Comparison of ENCODE assay signal across 26 cellular contexts in genomic region chr14:58904771-58905170, GRCh38.
"Had no signal": no experiment of that assay in that cellular context is flagged by ENCODE, and none has a peak within 500 bp of the region (broad histone marks: within the 10 kb centered on the region; RNA-seq: fewer than 3 reads in every experiment).

No MANE protein-coding gene starts in this region.

- H3K4me3 Mint-ChIP-seq: activated CD8-positive, alpha-beta T cell treated with anti-CD3 and anti-CD28 coated beads, Interleukin-2, amount 10 ng/mL, durations not matched to agents 7 days and 5 days; activated naive CD4-positive, alpha-beta T cell treated with anti-CD3 and anti-CD28 coated beads, Interleukin-2, amount 50 U/mL, for 24 hours; naive thymus-derived CD4-positive, alpha-beta T cell; neural crest cell; stimulated activated naive B cell treated with anti-CD40 and anti-IgM and Interleukin-4, amounts not matched to agents 10 μg/mL and 1 μg/mL and 100 μg/mL, for 72 hours had no signal

- H3K9me3 Mint-ChIP-seq: activated naive CD4-positive, alpha-beta T cell treated with anti-CD3 and anti-CD28 coated beads, Interleukin-2, amount 50 U/mL, for 24 hours had no signal

- H3K27me3 ChIP-seq: ascending aorta, hepatocyte, left lung, sigmoid colon, transverse colon had no signal

- H3K36me3 Mint-ChIP-seq: activated naive CD4-positive, alpha-beta T cell treated with anti-CD3 and anti-CD28 coated beads, Interleukin-2, amount 50 U/mL, for 24 hours; stimulated activated naive B cell treated with anti-CD40 and anti-IgM and Interleukin-4, amounts not matched to agents 10 μg/mL and 1 μg/mL and 100 μg/mL, for 72 hours had no signal

- H3K36me3 ChIP-seq: ascending aorta, left lung, sigmoid colon, transverse colon, WERI-Rb-1 had no signal

- H3K27me3 Mint-ChIP-seq: stimulated activated naive B cell treated with anti-CD40 and anti-IgM and Interleukin-4, amounts not matched to agents 10 μg/mL and 1 μg/mL and 100 μg/mL, for 72 hours had no signal

- ATAC-seq: activated CD8-positive, alpha-beta T cell treated with anti-CD3 and anti-CD28 coated beads, Interleukin-2, amount 10 ng/mL, durations not matched to agents 7 days and 5 days; left lung; naive thymus-derived CD4-positive, alpha-beta T cell; stimulated activated naive B cell treated with anti-CD40 and anti-IgM and Interleukin-4, amounts not matched to agents 10 μg/mL and 1 μg/mL and 100 μg/mL, for 72 hours had no signal

- DNase-seq: activated CD4-positive, alpha-beta T cell treated with anti-CD3 and anti-CD28 coated beads, Interleukin-2, amount 50 U/mL, for 1 hour; activated CD4-positive, CD25-positive, alpha-beta regulatory T cell treated with anti-CD3 and anti-CD28 coated beads, Interleukin-2, amount 50 U/mL, for 72 hours; activated CD8-positive, alpha-beta T cell treated with anti-CD3 and anti-CD28 coated beads, Interleukin-2, amount 10 ng/mL, durations not matched to agents 7 days and 5 days; activated gamma-delta T cell treated with Interleukin-2 at 50 U/mL for 16 hours; central memory CD4-positive, alpha-beta T cell; dermis blood vessel endothelial cell; effector CD8-positive, alpha-beta T cell; glutamatergic neuron; kidney glomerular epithelial cell; left lung; naive thymus-derived CD4-positive, alpha-beta T cell; occipital lobe; posterior cingulate gyrus; retina; sigmoid colon; stimulated activated CD4-positive, alpha-beta T cell treated with anti-CD3 and anti-CD28 coated beads, Interleukin-15, amount 100 ng/mL, for 24 hours; stimulated activated naive B cell treated with anti-CD40 and anti-IgM and Interleukin-4, amounts not matched to agents 10 μg/mL and 1 μg/mL and 100 μg/mL, for 72 hours; transverse colon; WERI-Rb-1 had no signal

- FAIRE-seq: TTC549 had no signal

- H3K27ac Mint-ChIP-seq: activated CD8-positive, alpha-beta T cell treated with anti-CD3 and anti-CD28 coated beads, Interleukin-2, amount 10 ng/mL, durations not matched to agents 7 days and 5 days; activated naive CD4-positive, alpha-beta T cell treated with anti-CD3 and anti-CD28 coated beads, Interleukin-2, amount 50 U/mL, for 24 hours; naive thymus-derived CD4-positive, alpha-beta T cell; stimulated activated naive B cell treated with anti-CD40 and anti-IgM and Interleukin-4, amounts not matched to agents 10 μg/mL and 1 μg/mL and 100 μg/mL, for 72 hours had no signal

- H3K4me1 Mint-ChIP-seq: activated naive CD4-positive, alpha-beta T cell treated with anti-CD3 and anti-CD28 coated beads, Interleukin-2, amount 50 U/mL, for 24 hours; naive thymus-derived CD4-positive, alpha-beta T cell; neural crest cell; stimulated activated naive B cell treated with anti-CD40 and anti-IgM and Interleukin-4, amounts not matched to agents 10 μg/mL and 1 μg/mL and 100 μg/mL, for 72 hours had no signal

- H3K9me3 ChIP-seq: ascending aorta, left lung, sigmoid colon, transverse colon had no signal

- H3K27ac ChIP-seq: ascending aorta, hepatocyte, left lung, sigmoid colon, transverse colon, WERI-Rb-1 had no signal

- H3K4me3 ChIP-seq: ascending aorta, hepatocyte, left lung, lung, sigmoid colon, smooth muscle cell, transverse colon had no signal

- H3K4me1 ChIP-seq: ascending aorta, sigmoid colon, transverse colon had no signal
